26 cellular contexts compared by ENCODE assay signal in genomic region chr11:57266157-57266556, GRCh38. TPM values are rescaled to one million over a fixed set of nuclear protein-coding genes. Genes with fewer than 3 reads are reported as not detected.
"Had no signal": no experiment of that assay in that cellular context is flagged by ENCODE, and none has a peak within 500 bp of the region (broad histone marks: within the 10 kb centered on the region; RNA-seq: fewer than 3 reads in every experiment).

No MANE protein-coding gene starts in this region.

- H3K27me3 ChIP-seq: colonic mucosa, esophagus squamous epithelium, gastrocnemius medialis, heart right ventricle, left lung had no signal

- H3K36me3 ChIP-seq: colonic mucosa, esophagus squamous epithelium, gastrocnemius medialis, heart right ventricle, left lung, lower lobe of right lung had no signal

- H3K27ac ChIP-seq: colonic mucosa, epithelial cell of prostate, esophagus squamous epithelium, gastrocnemius medialis, heart right ventricle, left lung, lower lobe of right lung had no signal

- H3K4me3 ChIP-seq: colonic mucosa, esophagus squamous epithelium, gastrocnemius medialis, heart right ventricle, left lung, lower lobe of right lung had no signal

- ATAC-seq: effector memory CD8-positive, alpha-beta T cell; esophagus mucosa; gastrocnemius medialis; heart right ventricle; left cardiac atrium; left lung; left ventricle myocardium superior; lower lobe of right lung; naive thymus-derived CD4-positive, alpha-beta T cell had no signal

- DNase-seq: colonic mucosa; cortex of kidney; effector CD8-positive, alpha-beta T cell; effector memory CD8-positive, alpha-beta T cell; endodermal cell; erythroblast; esophagus squamous epithelium; foreskin fibroblast; foreskin melanocyte; gastrocnemius medialis; glutamatergic neuron; head of caudate nucleus; heart right ventricle; hippocampal formation; left cardiac atrium; left lung; left ventricle myocardium superior; lower lobe of right lung; mesenchymal stem cell; midbrain; naive thymus-derived CD4-positive, alpha-beta T cell had no signal

- H3K9me3 ChIP-seq: colonic mucosa, gastrocnemius medialis, lower lobe of right lung had no signal

- H3K4me1 ChIP-seq: colonic mucosa, gastrocnemius medialis, left lung had no signal

RNA-seq across cellular contexts. Expression of gene APLNR, which starts 29.1 kb away (rescaled TPM):
- total RNA-seq: kidney epithelial cell; mononuclear cell; naive thymus-derived CD4-positive, alpha-beta T cell had no signal
- polyA plus RNA-seq: keratinocyte; naive thymus-derived CD4-positive, alpha-beta T cell had no signal
